Comparison of ENCODE assay signal across 1 cellular context in the genomic region with DNA sequence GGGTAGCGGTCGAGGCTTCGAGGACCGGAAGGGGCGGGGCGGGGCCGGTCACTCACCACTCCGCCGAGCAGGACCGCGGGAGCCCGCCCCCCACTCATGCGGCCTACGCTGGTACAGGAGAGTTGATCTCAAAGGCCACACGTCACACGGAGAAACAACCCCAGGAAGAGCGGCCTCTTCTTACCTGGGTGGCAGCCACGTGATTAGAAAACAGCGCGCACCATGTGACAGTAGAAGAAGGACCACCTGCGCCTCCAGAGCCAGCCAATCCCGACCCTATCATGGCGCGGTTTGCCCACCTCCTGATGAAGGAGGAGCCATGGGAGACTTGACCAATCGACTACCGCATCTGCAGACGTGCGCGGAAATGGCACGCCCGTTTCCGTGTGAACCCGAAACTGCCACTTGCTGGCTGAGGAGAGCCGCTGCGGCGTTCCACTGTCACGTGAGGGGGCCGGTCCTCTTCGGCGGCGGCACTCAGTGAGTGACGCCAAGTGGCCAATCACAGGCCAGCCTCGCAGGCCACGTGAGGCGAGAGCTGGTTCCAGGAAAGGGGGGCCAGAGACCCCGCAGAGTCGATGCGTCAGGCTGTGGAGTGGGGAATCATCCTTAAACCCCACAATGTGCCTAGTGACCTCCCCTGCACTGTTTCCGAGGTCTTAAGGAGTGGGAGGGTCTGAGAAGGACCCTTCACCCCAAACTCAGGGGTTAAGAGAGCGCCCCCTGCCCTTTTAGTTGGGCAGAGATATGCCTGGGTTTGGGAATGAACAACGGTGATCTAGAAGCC.
A peak's percentile ranks its signal among the peaks of the same experiment; 100 is the strongest.
TF ChIP-seq lines count a peak whose summit lies in the region.

A gene with protein sequence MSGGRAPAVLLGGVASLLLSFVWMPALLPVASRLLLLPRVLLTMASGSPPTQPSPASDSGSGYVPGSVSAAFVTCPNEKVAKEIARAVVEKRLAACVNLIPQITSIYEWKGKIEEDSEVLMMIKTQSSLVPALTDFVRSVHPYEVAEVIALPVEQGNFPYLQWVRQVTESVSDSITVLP (minus strand): TSS at position 205 of the 787 bp plus-strand sequence. CDS start 107 bp downstream, at position 98.

TF ChIP-seq in K562, 482 proteins besides CTCF, POLR2A, EP300 and RAD21 (continued from another document):
- TF ChIP-seq MYBL2 (IDR thresholded peaks at IDR 0.05; ENCODE audit: low read depth) (no peak; the same call in 1 of the 2 replicates), MYBL2 (CRISPR knock-in tag; IDR thresholded peaks at IDR 0.05; ENCODE audit: borderline replicate concordance) (no peak), RB1 (IDR thresholded peaks at IDR 0.05; ENCODE audit: low read depth) (peak; percentile 71; the same call in 1 of the 2 replicates), FOXK2 (conservative IDR thresholded peaks at IDR 0.05 in 1 of 2, IDR thresholded peaks at IDR 0.05 in 1 of 2; ENCODE audit: low read depth in 2 of 2) (peak; percentile 94 to 96), XRCC4 (IDR thresholded peaks at IDR 0.05; ENCODE audit: extremely low read depth, insufficient read depth, insufficient read length) (no peak), GTF2E2 (tag; IDR thresholded peaks at IDR 0.05) (0 out of 2 replicates have a peak, but pooled peaks have one; percentile 21), BACH1 (tag; IDR thresholded peaks at IDR 0.05) (no peak), LEF1 (IDR thresholded peaks at IDR 0.05) (peak; percentile 91), SNRNP70 (optimal IDR thresholded peaks at IDR 0.05; ENCODE audit: low read depth, low read length) (no peak), XRCC3 (IDR thresholded peaks at IDR 0.05) (no peak), PPARD (CRISPR knock-in tag; IDR thresholded peaks at IDR 0.05) (no peak), ZMIZ1 (IDR thresholded peaks at IDR 0.05; ENCODE audit: low read depth in 2 of 2, low read length in 2 of 2) (peak in 1 of 2 experiments; percentile 89; a peak in 2 of 4 replicates), NCOA4 (IDR thresholded peaks at IDR 0.05; ENCODE audit: partially characterized antibody) (no peak), NR2C2 (CRISPR knock-in tag; IDR thresholded peaks at IDR 0.05) (0 out of 2 replicates have a peak, but pooled peaks have one; percentile 69), NR2C2 (tag; IDR thresholded peaks at IDR 0.05) (peak; percentile 96), EGR1 (conservative IDR thresholded peaks at IDR 0.05) (peak; percentile 43), ESRRB (CRISPR knock-in tag; IDR thresholded peaks at IDR 0.05; ENCODE audit: borderline replicate concordance) (no peak), ETV5 (CRISPR knock-in tag; IDR thresholded peaks at IDR 0.05; ENCODE audit: low read depth) (peak; percentile 87), ILK (tag; IDR thresholded peaks at IDR 0.05; ENCODE audit: borderline replicate concordance, low read depth) (no peak), HNRNPUL1 (IDR thresholded peaks at IDR 0.05; ENCODE audit: low read length) (no peak), ATF4 (CRISPR knock-in tag; IDR thresholded peaks at IDR 0.05) (no peak), HDGF (IDR thresholded peaks at IDR 0.05) (no peak), BRCA1 (IDR thresholded peaks at IDR 0.05) (no peak), BRCA1 (CRISPR knock-in tag; IDR thresholded peaks at IDR 0.05) (no peak), ZNF766 (CRISPR knock-in tag; conservative IDR thresholded peaks at IDR 0.05) (0 out of 2 replicates have a peak, but pooled peaks have one; percentile 62), ZSCAN29 (IDR thresholded peaks at IDR 0.05) (no peak), ZNF175 (CRISPR knock-in tag; IDR thresholded peaks at IDR 0.05; ENCODE audit: low read depth) (no peak; the same call in none of the 2 replicates), TAF15 (IDR thresholded peaks at IDR 0.05; ENCODE audit: low read depth, low read length) (no peak), FOXO4 (CRISPR knock-in tag; IDR thresholded peaks at IDR 0.05) (peak; percentile 84; the same call in 1 of the 2 replicates), HCFC1 (IDR thresholded peaks at IDR 0.05; ENCODE audit: low read depth, low read length) (peak; percentile 81), U2AF1 (optimal IDR thresholded peaks at IDR 0.05; ENCODE audit: low read depth, low read length) (no peak), PURB (CRISPR knock-in tag; IDR thresholded peaks at IDR 0.05; ENCODE audit: low read depth) (no peak), WHSC1 (IDR thresholded peaks at IDR 0.05; ENCODE audit: low read length) (no peak), RUNX1 (IDR thresholded peaks at IDR 0.05; ENCODE audit: low read depth) (peak; percentile 12)
- TF ChIP-seq, protein P1, sequence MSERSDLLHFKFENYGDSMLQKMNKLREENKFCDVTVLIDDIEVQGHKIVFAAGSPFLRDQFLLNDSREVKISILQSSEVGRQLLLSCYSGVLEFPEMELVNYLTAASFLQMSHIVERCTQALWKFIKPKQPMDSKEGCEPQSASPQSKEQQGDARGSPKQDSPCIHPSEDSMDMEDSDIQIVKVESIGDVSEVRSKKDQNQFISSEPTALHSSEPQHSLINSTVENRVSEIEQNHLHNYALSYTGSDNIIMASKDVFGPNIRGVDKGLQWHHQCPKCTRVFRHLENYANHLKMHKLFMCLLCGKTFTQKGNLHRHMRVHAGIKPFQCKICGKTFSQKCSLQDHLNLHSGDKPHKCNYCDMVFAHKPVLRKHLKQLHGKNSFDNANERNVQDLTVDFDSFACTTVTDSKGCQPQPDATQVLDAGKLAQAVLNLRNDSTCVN (CRISPR knock-in tag; IDR thresholded peaks at IDR 0.05) = no peak; the same call in 1 of the 2 replicates
- TF ChIP-seq, protein P2, sequence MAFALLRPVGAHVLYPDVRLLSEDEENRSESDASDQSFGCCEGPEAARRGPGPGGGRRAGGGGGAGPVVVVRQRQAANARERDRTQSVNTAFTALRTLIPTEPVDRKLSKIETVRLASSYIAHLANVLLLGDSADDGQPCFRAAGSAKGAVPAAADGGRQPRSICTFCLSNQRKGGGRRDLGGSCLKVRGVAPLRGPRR (CRISPR knock-in tag; IDR thresholded peaks at IDR 0.05) = 0 out of 2 replicates have a peak, but pooled peaks have one; percentile 24
- TF ChIP-seq, protein P3, sequence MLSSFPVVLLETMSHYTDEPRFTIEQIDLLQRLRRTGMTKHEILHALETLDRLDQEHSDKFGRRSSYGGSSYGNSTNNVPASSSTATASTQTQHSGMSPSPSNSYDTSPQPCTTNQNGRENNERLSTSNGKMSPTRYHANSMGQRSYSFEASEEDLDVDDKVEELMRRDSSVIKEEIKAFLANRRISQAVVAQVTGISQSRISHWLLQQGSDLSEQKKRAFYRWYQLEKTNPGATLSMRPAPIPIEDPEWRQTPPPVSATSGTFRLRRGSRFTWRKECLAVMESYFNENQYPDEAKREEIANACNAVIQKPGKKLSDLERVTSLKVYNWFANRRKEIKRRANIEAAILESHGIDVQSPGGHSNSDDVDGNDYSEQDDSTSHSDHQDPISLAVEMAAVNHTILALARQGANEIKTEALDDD (IDR thresholded peaks at IDR 0.05) = no peak
TF ChIP-seq in K562: peak in this region for 191.
